Comparison of ENCODE assay signal across 9 cellular contexts in genomic region chr16:17359778-17360177, GRCh38.
A peak's percentile ranks its signal among the peaks of the same experiment; 100 is the strongest.
DNase-seq lines count a peak whose midpoint lies in the region; ATAC-seq and TF ChIP-seq lines count a peak whose summit lies in the region.
"Had no signal": no experiment of that assay in that cellular context is flagged by ENCODE, and none has a peak within 500 bp of the region (broad histone marks: within the 10 kb centered on the region; RNA-seq: fewer than 3 reads in every experiment).

No MANE protein-coding gene starts in this region.

- peak overlapping the region; percentile 74 for H3K4me3 Mint-ChIP-seq in CD4-positive, alpha-beta T cell
- peak overlapping the region; percentile 38 for H3K4me3 Mint-ChIP-seq in activated T-helper 1 cell treated with anti-CD3 and anti-CD28 coated beads, Interleukin-12 subunit alpha, Interleukin-12 subunit beta, Interleukin-2, Interleukin-4 antibody, amounts not matched to agents 30 ng/mL and 10 ng/mL and 1 ng/mL, durations not matched to agents 14 hours and 24 hours and 36 hours
- H3K4me3 Mint-ChIP-seq in natural killer cell: peak overlapping the region; percentile 40

- H3K27ac Mint-ChIP-seq in CD4-positive, alpha-beta T cell: peak overlapping the region; percentile 93
- H3K27ac Mint-ChIP-seq in activated T-helper 1 cell treated with anti-CD3 and anti-CD28 coated beads, Interleukin-12 subunit alpha, Interleukin-12 subunit beta, Interleukin-2, Interleukin-4 antibody, amounts not matched to agents 30 ng/mL and 10 ng/mL and 1 ng/mL, durations not matched to agents 14 hours and 24 hours and 36 hours: peak overlapping the region; percentile 73
- H3K27ac Mint-ChIP-seq in natural killer cell: peak overlapping the region; percentile 35 to 72

- CTCF ChIA-PET in CD4-positive, alpha-beta T cell (lab: Charles Lee): interaction anchor here (1.0 kb wide), 2 partner anchors 13 to 14 kb away, joined by 4 read pairs; no protein-coding TSS in a partner anchor

- TF ChIP-seq CTCF in CD4-positive, alpha-beta T cell (IDR thresholded peaks at IDR 0.05): no peak
- no peak for TF ChIP-seq CTCF in natural killer cell (IDR thresholded peaks at IDR 0.05)

- peak; percentile 10 for ATAC-seq in CD4-positive, alpha-beta T cell (ENCODE audit: poor library complexity)
- peak; percentile 57 to 73 (median 69) for ATAC-seq in natural killer cell
- ATAC-seq in HG02973 (IDR thresholded peaks at IDR 0.05; ENCODE audit: unreplicated experiment): no peak
- ATAC-seq in HG03460 (IDR thresholded peaks at IDR 0.05; ENCODE audit: unreplicated experiment): no peak

- no peaks in the 10 kb centered on the region for H3K27me3 ChIP-seq in CD4-positive, alpha-beta T cell (ENCODE audit: control insufficient read depth, insufficient read depth, low read length)

- no peaks in the 10 kb centered on the region for H3K9me3 ChIP-seq in CD4-positive, alpha-beta T cell (ENCODE audit: control insufficient read depth, low read length)

- H3K27me3 Mint-ChIP-seq in CD4-positive, alpha-beta T cell: no peaks in the 10 kb centered on the region
- H3K27me3 Mint-ChIP-seq in activated T-helper 1 cell treated with anti-CD3 and anti-CD28 coated beads, Interleukin-12 subunit alpha, Interleukin-12 subunit beta, Interleukin-2, Interleukin-4 antibody, amounts not matched to agents 30 ng/mL and 10 ng/mL and 1 ng/mL, durations not matched to agents 14 hours and 24 hours and 36 hours (ENCODE audit: insufficient read depth): no peaks in the 10 kb centered on the region
- H3K27me3 Mint-ChIP-seq in natural killer cell (ENCODE audit: low read depth in 2 of 2): no peaks in the 10 kb centered on the region

- peak overlapping the region; percentile 47 for H3K27ac ChIP-seq in CD4-positive, alpha-beta T cell (ENCODE audit: low read depth, low read length)
- H3K27ac ChIP-seq: epithelial cell of prostate had no signal

- no peaks in the 10 kb centered on the region for H3K9me3 Mint-ChIP-seq in CD4-positive, alpha-beta T cell
- H3K9me3 Mint-ChIP-seq in activated T-helper 1 cell treated with anti-CD3 and anti-CD28 coated beads, Interleukin-12 subunit alpha, Interleukin-12 subunit beta, Interleukin-2, Interleukin-4 antibody, amounts not matched to agents 30 ng/mL and 10 ng/mL and 1 ng/mL, durations not matched to agents 14 hours and 24 hours and 36 hours: no peaks in the 10 kb centered on the region
- H3K9me3 Mint-ChIP-seq in natural killer cell: no peaks in the 10 kb centered on the region

- peaks cover 82% of the 10 kb centered on the region for H3K4me1 Mint-ChIP-seq in CD4-positive, alpha-beta T cell (ENCODE audit: low read depth)
- peaks cover 72% of the 10 kb centered on the region for H3K4me1 Mint-ChIP-seq in activated T-helper 1 cell treated with anti-CD3 and anti-CD28 coated beads, Interleukin-12 subunit alpha, Interleukin-12 subunit beta, Interleukin-2, Interleukin-4 antibody, amounts not matched to agents 30 ng/mL and 10 ng/mL and 1 ng/mL, durations not matched to agents 14 hours and 24 hours and 36 hours (ENCODE audit: low read depth)
- H3K4me1 Mint-ChIP-seq in natural killer cell: peaks cover 66 to 67% of the 10 kb centered on the region in 2 donors

- H3K36me3 Mint-ChIP-seq in CD4-positive, alpha-beta T cell (ENCODE audit: low read depth): peaks cover 7% of the 10 kb centered on the region
- H3K36me3 Mint-ChIP-seq in activated T-helper 1 cell treated with anti-CD3 and anti-CD28 coated beads, Interleukin-12 subunit alpha, Interleukin-12 subunit beta, Interleukin-2, Interleukin-4 antibody, amounts not matched to agents 30 ng/mL and 10 ng/mL and 1 ng/mL, durations not matched to agents 14 hours and 24 hours and 36 hours (ENCODE audit: low read depth): peaks cover 27% of the 10 kb centered on the region
- no peaks in the 10 kb centered on the region for H3K36me3 Mint-ChIP-seq in natural killer cell

- DNase-seq in CD4-positive, alpha-beta T cell: peak in 3 of 10 experiments; percentile 22 to 49 (median 37)
- DNase-seq in NCI-H2029 treated with DMSO at 0.1 percent for 48 hours (lab: John Stamatoyannopoulos, UW) (peak; percentile 26), natural killer cell (no peak), NCI-H69 (lab: John Stamatoyannopoulos, UW) (no peak), midbrain (lab: John Stamatoyannopoulos, UW) (no peak)
- DNase-seq in activated T-helper 1 cell treated with anti-CD3 and anti-CD28 coated beads, Interleukin-12 subunit alpha, Interleukin-12 subunit beta, Interleukin-2, Interleukin-4 antibody, amounts not matched to agents 30 ng/mL and 10 ng/mL and 1 ng/mL, durations not matched to agents 14 hours and 24 hours and 36 hours (ENCODE audit: low spot score): no peak

- POLR2A ChIA-PET in CD4-positive, alpha-beta T cell (lab: Charles Lee): interaction anchor here (0.7 to 3.3 kb wide), 12 partner anchors 9 to 1442 kb away, joined by 3 to 38 read pairs (median 4); partner anchors contain the start of gene ARL6IP1

- intact Hi-C loops in CD4-positive, alpha-beta T cell (cut with DNase I, micrococcal nuclease): loop anchor here (1.0 to 5.0 kb wide), 4 partner anchors 16 to 108 kb away; no protein-coding TSS in a partner anchor
- intact Hi-C loops in activated T-helper 1 cell treated with anti-CD3 and anti-CD28 coated beads, Interleukin-12 subunit alpha, Interleukin-12 subunit beta, Interleukin-2, Interleukin-4 antibody, amounts not matched to agents 30 ng/mL and 10 ng/mL and 1 ng/mL, durations not matched to agents 14 hours and 24 hours and 36 hours (cut with micrococcal nuclease): loop anchor here (1.0 to 2.0 kb wide), 3 partner anchors 10 to 15 kb away; no protein-coding TSS in a partner anchor
- intact Hi-C loops in natural killer cell (cut with micrococcal nuclease): no loop called here

Comparison
In these comparisons a context has a peak if more than half of its experiments do, and no peak if none do; other contexts are left out.
1. ATAC-seq: peak in CD4-positive, alpha-beta T cell (single experiment) and natural killer cell (3 of 3); none in HG02973 (single experiment) and HG03460 (single experiment).
2. Peak in every context shown above with its lines, with median percentiles within 50 percentile points of each other: H3K27ac Mint-ChIP-seq and H3K4me3 Mint-ChIP-seq.